Comparison of ENCODE assay signal across 1 cellular context in genomic region chr10:79069325-79070090, GRCh38.
TF ChIP-seq lines count a peak whose summit lies in the region.

No MANE protein-coding gene starts in this region.

TF ChIP-seq in K562, 482 proteins besides CTCF, POLR2A, EP300 and RAD21 (continued from another document):
- TF ChIP-seq UBTF (IDR thresholded peaks at IDR 0.05; ENCODE audit: borderline replicate concordance in 1 of 2, low read depth in 2 of 2, low read length in 2 of 2) (peak; percentile 12 to 18; a peak in 1 of 4 replicates), MLLT1 (IDR thresholded peaks at IDR 0.05) (peak; percentile 46 to 59; a peak in 2 of 4 replicates), POLR2G (IDR thresholded peaks at IDR 0.05; ENCODE audit: low read depth, low read length) (peak; percentile 45; the same call in 1 of the 2 replicates), LARP7 (IDR thresholded peaks at IDR 0.05) (no peak), CEBPB (tag; IDR thresholded peaks at IDR 0.05) (no peak), RBBP5 (IDR thresholded peaks at IDR 0.05; ENCODE audit: borderline replicate concordance, insufficient read depth, low read length, poor library complexity, severe bottlenecking) (peak; percentile 73), ETV6 (IDR thresholded peaks at IDR 0.05; ENCODE audit: borderline replicate concordance in 1 of 2, low read depth in 2 of 2, low read length in 1 of 2) (no peak), ETV6 (CRISPR knock-in tag; IDR thresholded peaks at IDR 0.05; ENCODE audit: borderline replicate concordance) (no peak), CEBPZ (IDR thresholded peaks at IDR 0.05; ENCODE audit: borderline replicate concordance, low read depth, low read length) (no peak), PPARD (CRISPR knock-in tag; IDR thresholded peaks at IDR 0.05) (no peak), ZBTB2 (IDR thresholded peaks at IDR 0.05) (peak; percentile 30; the same call in 1 of the 2 replicates), ZNF316 (IDR thresholded peaks at IDR 0.05) (0 out of 2 replicates have a peak, but pooled peaks have one; percentile 1), FOS (IDR thresholded peaks at IDR 0.05; ENCODE audit: extremely low read depth, insufficient read length) (no peak), SMARCA4 (IDR thresholded peaks at IDR 0.05) (0 out of 2 replicates have a peak, but pooled peaks have one; percentile 54), SRSF9 (IDR thresholded peaks at IDR 0.05; ENCODE audit: borderline replicate concordance, low read depth, low read length) (no peak), HES1 (IDR thresholded peaks at IDR 0.05; ENCODE audit: low read depth) (0 out of 2 replicates have a peak, but pooled peaks have one; percentile 30), CREB1 (IDR thresholded peaks at IDR 0.05) (no peak), CREB1 (CRISPR knock-in tag; IDR thresholded peaks at IDR 0.05) (no peak), ARID2 (IDR thresholded peaks at IDR 0.05) (peak; percentile 54; the same call in 1 of the 2 replicates), DPF2 (IDR thresholded peaks at IDR 0.05) (0 out of 2 replicates have a peak, but pooled peaks have one; percentile 14), CHD1 (IDR thresholded peaks at IDR 0.05; ENCODE audit: low read length) (peak; percentile 81), SMARCE1 (IDR thresholded peaks at IDR 0.05) (0 out of 2 replicates have a peak, but pooled peaks have one; percentile 39), CLOCK (CRISPR knock-in tag; IDR thresholded peaks at IDR 0.05; ENCODE audit: borderline replicate concordance) (no peak), NRF1 (conservative IDR thresholded peaks at IDR 0.05 in 1 of 2, IDR thresholded peaks at IDR 0.05 in 1 of 2) (peak; percentile 64 to 68), PTTG1 (tag; IDR thresholded peaks at IDR 0.05; ENCODE audit: low read depth) (no peak)
TF ChIP-seq in K562: peak in this region for 31.
